ENCODE assay signal across 13 cellular contexts in the genomic region with DNA sequence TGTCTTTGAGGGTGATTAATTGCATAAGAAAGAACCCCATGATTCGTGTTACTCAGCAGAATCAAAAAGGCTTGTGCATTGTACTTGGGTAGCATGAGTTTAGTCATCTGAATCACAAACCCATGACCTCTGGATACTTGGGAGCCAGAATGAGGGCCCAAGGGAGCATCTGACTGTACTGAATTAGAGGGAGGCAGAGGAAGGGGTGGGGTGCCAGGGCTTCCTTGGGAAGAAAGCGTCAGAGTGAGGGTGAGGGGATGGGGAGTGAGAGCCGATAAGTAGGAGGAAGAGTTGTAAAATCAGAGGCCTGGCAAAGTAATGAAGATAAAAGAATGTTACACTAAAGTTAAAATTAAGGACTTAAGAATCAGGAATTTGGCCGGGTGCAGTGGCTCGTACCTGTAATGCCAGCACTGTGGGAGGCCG. TPM values are rescaled to one million over a fixed set of nuclear protein-coding genes. Genes with fewer than 3 reads are reported as not detected.
A peak's percentile ranks its signal among the peaks of the same experiment; 100 is the strongest.
DNase-seq lines count a peak whose midpoint lies in the region; ATAC-seq lines count a peak whose summit lies in the region.
"Had no signal": no experiment of that assay in that cellular context is flagged by ENCODE, and none has a peak within 500 bp of the region (broad histone marks: within the 10 kb centered on the region; RNA-seq: fewer than 3 reads in every experiment).

No MANE protein-coding gene starts in this region.

- H3K36me3 Mint-ChIP-seq in activated CD4-positive, alpha-beta memory T cell treated with anti-CD3 and anti-CD28 coated beads, Interleukin-2, amount 10 ng/mL, durations not matched to agents 7 days and 5 days (ENCODE audit: low read depth), result no peaks in the 10 kb centered on the region
- H3K36me3 Mint-ChIP-seq: stimulated activated memory B cell treated with anti-CD40 and anti-IgM and Interleukin-4, amounts not matched to agents 10 μg/mL and 1 μg/mL and 100 μg/mL, for 72 hours had no signal

- no peaks in the 10 kb centered on the region for H3K9me3 ChIP-seq in effector memory CD4-positive, alpha-beta T cell (ENCODE audit: control insufficient read depth, low read length)

- in situ Hi-C loops in SK-MEL-5 (cut with HindIII; ENCODE audit: low pct_unique_long_range_greater_than_20kb, low sequenced_read_pairs), result no loop called here

- H3K4me1 Mint-ChIP-seq in activated CD4-positive, alpha-beta memory T cell treated with anti-CD3 and anti-CD28 coated beads, Interleukin-2, amount 10 ng/mL, durations not matched to agents 7 days and 5 days, result no peaks in the 10 kb centered on the region
- H3K4me1 Mint-ChIP-seq: stimulated activated memory B cell treated with anti-CD40 and anti-IgM and Interleukin-4, amounts not matched to agents 10 μg/mL and 1 μg/mL and 100 μg/mL, for 72 hours had no signal

- no peak overlapping the region for H3K27ac ChIP-seq in effector memory CD4-positive, alpha-beta T cell (ENCODE audit: insufficient read depth, low read length, poor library complexity, severe bottlenecking)

- POLR2A ChIA-PET in activated CD4-positive, alpha-beta memory T cell treated with anti-CD3 and anti-CD28 coated beads, Interleukin-2, amount 10 ng/mL, durations not matched to agents 7 days and 5 days (lab: Charles Lee), result no interaction called here

- H3K27ac Mint-ChIP-seq in activated CD4-positive, alpha-beta memory T cell treated with anti-CD3 and anti-CD28 coated beads, Interleukin-2, amount 10 ng/mL, durations not matched to agents 7 days and 5 days, result no peak overlapping the region
- H3K27ac Mint-ChIP-seq: stimulated activated memory B cell treated with anti-CD40 and anti-IgM and Interleukin-4, amounts not matched to agents 10 μg/mL and 1 μg/mL and 100 μg/mL, for 72 hours had no signal

- H3K4me1 ChIP-seq in effector memory CD4-positive, alpha-beta T cell (ENCODE audit: control insufficient read depth, insufficient read depth, low read length, poor library complexity, severe bottlenecking), result no peaks in the 10 kb centered on the region

- H3K27me3 ChIP-seq in effector memory CD4-positive, alpha-beta T cell (replicated peaks; ENCODE audit: control insufficient read depth, insufficient read depth, low read length, poor library complexity, severe bottlenecking), result no peaks in the 10 kb centered on the region

- peak; percentile 69 for ATAC-seq in sciatic nerve
- ATAC-seq: GM12878; stimulated activated memory B cell treated with anti-CD40 and anti-IgM and Interleukin-4, amounts not matched to agents 10 μg/mL and 1 μg/mL and 100 μg/mL, for 72 hours had no signal

- no peaks in the 10 kb centered on the region for H3K9me3 Mint-ChIP-seq in activated CD4-positive, alpha-beta memory T cell treated with anti-CD3 and anti-CD28 coated beads, Interleukin-2, amount 10 ng/mL, durations not matched to agents 7 days and 5 days

- CTCF ChIA-PET in activated CD4-positive, alpha-beta memory T cell treated with anti-CD3 and anti-CD28 coated beads, Interleukin-2, amount 10 ng/mL, durations not matched to agents 7 days and 5 days (lab: Charles Lee), result interaction anchor here (1.0 kb wide), 1 partner anchor 290 kb away, joined by 3 read pairs; no protein-coding TSS in a partner anchor

- H3K36me3 ChIP-seq in effector memory CD4-positive, alpha-beta T cell (ENCODE audit: control insufficient read depth, insufficient read depth, low read length), result no peaks in the 10 kb centered on the region

- peaks cover 17% of the 10 kb centered on the region for H3K27me3 Mint-ChIP-seq in activated CD4-positive, alpha-beta memory T cell treated with anti-CD3 and anti-CD28 coated beads, Interleukin-2, amount 10 ng/mL, durations not matched to agents 7 days and 5 days

- DNase-seq in EH (ENCODE audit: low read depth) (peak; percentile 35), SK-MEL-5 (ENCODE audit: low read depth, low spot score) (peak; percentile 96), fibroblast of the conjunctiva (ENCODE audit: low read depth) (peak; percentile 49), sciatic nerve (ENCODE audit: low spot score) (no peak), posterior cingulate gyrus (no peak), DMS 273 treated with DMSO at 0.1 percent for 48 hours (lab: John Stamatoyannopoulos, UW) (no peak)
- DNase-seq in activated CD4-positive, alpha-beta memory T cell treated with anti-CD3 and anti-CD28 coated beads, Interleukin-2, amount 10 ng/mL, durations not matched to agents 7 days and 5 days, result no peak
- DNase-seq in effector memory CD4-positive, alpha-beta T cell, result no peak
- DNase-seq: amygdala had no signal

- H3K4me3 Mint-ChIP-seq in activated CD4-positive, alpha-beta memory T cell treated with anti-CD3 and anti-CD28 coated beads, Interleukin-2, amount 10 ng/mL, durations not matched to agents 7 days and 5 days, result no peak overlapping the region
- H3K4me3 Mint-ChIP-seq: stimulated activated memory B cell treated with anti-CD40 and anti-IgM and Interleukin-4, amounts not matched to agents 10 μg/mL and 1 μg/mL and 100 μg/mL, for 72 hours had no signal

- H3K4me3 ChIP-seq in effector memory CD4-positive, alpha-beta T cell (ENCODE audit: insufficient read depth, low read depth, low read length, poor library complexity, severe bottlenecking), result no peak overlapping the region
- H3K4me3 ChIP-seq: GM12878 had no signal

- intact Hi-C loops in sciatic nerve (cut with DNase I), result no loop called here
- intact Hi-C loops in posterior cingulate gyrus (cut with DNase I), result no loop called here

RNA-seq across cellular contexts. Expression of a gene that starts 29.8 kb away (rescaled TPM):
- total RNA-seq in SK-MEL-5 (2014; rRNA removed; shearing (Covaris generic)), result not detected in 2 replicates
- polyA plus RNA-seq in SK-MEL-5 (2015; cell fraction: cytosol; rRNA removed), result not detected in 2 replicates
- not detected in 2 replicates for polyA plus RNA-seq in SK-MEL-5 (2015; cell fraction: nucleus; rRNA removed)
- total RNA-seq in sciatic nerve, result not detected
- 1 to 10 TPM in 1 of 2 experiments, under 1 TPM in 1; 0.73 to 1.6 TPM for total RNA-seq in activated CD4-positive, alpha-beta memory T cell treated with anti-CD3 and anti-CD28 coated beads, Interleukin-2, amount 10 ng/mL, durations not matched to agents 7 days and 5 days
- total RNA-seq: MCF 10A had no signal
- polyA plus RNA-seq: neural cell had no signal

RNA-seq across cellular contexts. Expression of a gene that starts 30.8 kb away (rescaled TPM):
- 13.9 and 17.6 TPM in 2 replicates for total RNA-seq in SK-MEL-5 (2014; rRNA removed; shearing (Covaris generic))
- polyA plus RNA-seq in SK-MEL-5 (2015; cell fraction: cytosol; rRNA removed), result 15.1 and 26.8 TPM in 2 replicates
- polyA plus RNA-seq in SK-MEL-5 (2015; cell fraction: nucleus; rRNA removed), result 5.6 and 9.0 TPM in 2 replicates
- 9.3 TPM for total RNA-seq in sciatic nerve
- total RNA-seq in activated CD4-positive, alpha-beta memory T cell treated with anti-CD3 and anti-CD28 coated beads, Interleukin-2, amount 10 ng/mL, durations not matched to agents 7 days and 5 days, result under 1 TPM; 0.03 to 0.05 TPM

Comparison
In these comparisons a context has a peak if more than half of its experiments do, and no peak if none do; other contexts are left out.
1. DNase-seq: peak in EH (single experiment), SK-MEL-5 (single experiment) and fibroblast of the conjunctiva (single experiment); none in sciatic nerve (single experiment), posterior cingulate gyrus (0 of 10), activated CD4-positive, alpha-beta memory T cell treated with anti-CD3 and anti-CD28 coated beads, Interleukin-2, amount 10 ng/mL, durations not matched to agents 7 days and 5 days (single experiment), effector memory CD4-positive, alpha-beta T cell (0 of 3) and DMS 273 treated with DMSO at 0.1 percent for 48 hours (single experiment).